ENCODE assay signal across 1 cellular context in genomic region chr3:9397331-9397910, GRCh38.
TF ChIP-seq lines count a peak whose summit lies in the region.

Gene SETD5 (plus strand): TSS chr3:9397615. CDS start chr3:9428939, 31,324 bp downstream.

TF ChIP-seq in K562, 482 proteins besides CTCF, POLR2A, EP300 and RAD21 (continued from another document and continues in another):
- TF ChIP-seq ARID3A (IDR thresholded peaks at IDR 0.05; ENCODE audit: borderline replicate concordance, low read depth, low read length) = no peak
- no peak for TF ChIP-seq ESRRB (CRISPR knock-in tag; IDR thresholded peaks at IDR 0.05; ENCODE audit: borderline replicate concordance)
- TF ChIP-seq, protein P1, sequence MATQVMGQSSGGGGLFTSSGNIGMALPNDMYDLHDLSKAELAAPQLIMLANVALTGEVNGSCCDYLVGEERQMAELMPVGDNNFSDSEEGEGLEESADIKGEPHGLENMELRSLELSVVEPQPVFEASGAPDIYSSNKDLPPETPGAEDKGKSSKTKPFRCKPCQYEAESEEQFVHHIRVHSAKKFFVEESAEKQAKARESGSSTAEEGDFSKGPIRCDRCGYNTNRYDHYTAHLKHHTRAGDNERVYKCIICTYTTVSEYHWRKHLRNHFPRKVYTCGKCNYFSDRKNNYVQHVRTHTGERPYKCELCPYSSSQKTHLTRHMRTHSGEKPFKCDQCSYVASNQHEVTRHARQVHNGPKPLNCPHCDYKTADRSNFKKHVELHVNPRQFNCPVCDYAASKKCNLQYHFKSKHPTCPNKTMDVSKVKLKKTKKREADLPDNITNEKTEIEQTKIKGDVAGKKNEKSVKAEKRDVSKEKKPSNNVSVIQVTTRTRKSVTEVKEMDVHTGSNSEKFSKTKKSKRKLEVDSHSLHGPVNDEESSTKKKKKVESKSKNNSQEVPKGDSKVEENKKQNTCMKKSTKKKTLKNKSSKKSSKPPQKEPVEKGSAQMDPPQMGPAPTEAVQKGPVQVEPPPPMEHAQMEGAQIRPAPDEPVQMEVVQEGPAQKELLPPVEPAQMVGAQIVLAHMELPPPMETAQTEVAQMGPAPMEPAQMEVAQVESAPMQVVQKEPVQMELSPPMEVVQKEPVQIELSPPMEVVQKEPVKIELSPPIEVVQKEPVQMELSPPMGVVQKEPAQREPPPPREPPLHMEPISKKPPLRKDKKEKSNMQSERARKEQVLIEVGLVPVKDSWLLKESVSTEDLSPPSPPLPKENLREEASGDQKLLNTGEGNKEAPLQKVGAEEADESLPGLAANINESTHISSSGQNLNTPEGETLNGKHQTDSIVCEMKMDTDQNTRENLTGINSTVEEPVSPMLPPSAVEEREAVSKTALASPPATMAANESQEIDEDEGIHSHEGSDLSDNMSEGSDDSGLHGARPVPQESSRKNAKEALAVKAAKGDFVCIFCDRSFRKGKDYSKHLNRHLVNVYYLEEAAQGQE (CRISPR knock-in tag; IDR thresholded peaks at IDR 0.05; ENCODE audit: low read depth) = no peak
- TF ChIP-seq HNRNPL (IDR thresholded peaks at IDR 0.05; ENCODE audit: low read depth, low read length) = no peak
- TF ChIP-seq ASH1L (IDR thresholded peaks at IDR 0.05; ENCODE audit: borderline replicate concordance, low read depth, partially characterized antibody) = no peak
- TF ChIP-seq NCOR1 (IDR thresholded peaks at IDR 0.05) = no peak; the same call in none of the 2 replicates
- no peak for TF ChIP-seq ZNF830 (CRISPR knock-in tag; IDR thresholded peaks at IDR 0.05)
- TF ChIP-seq PHF21A (IDR thresholded peaks at IDR 0.05; ENCODE audit: borderline replicate concordance, low read depth) = no peak
- no peak for TF ChIP-seq FOXK2 (conservative IDR thresholded peaks at IDR 0.05 in 1 of 2, IDR thresholded peaks at IDR 0.05 in 1 of 2; ENCODE audit: low read depth in 2 of 2)
- no peak for TF ChIP-seq PTBP1 (IDR thresholded peaks at IDR 0.05; ENCODE audit: low read depth, low read length)
- no peak for TF ChIP-seq HMG20A (CRISPR knock-in tag; conservative IDR thresholded peaks at IDR 0.05)
- no peak for TF ChIP-seq ZBTB26 (CRISPR knock-in tag; IDR thresholded peaks at IDR 0.05)
- no peak for TF ChIP-seq ZNF668 (CRISPR knock-in tag; IDR thresholded peaks at IDR 0.05)
- TF ChIP-seq, protein P2, sequence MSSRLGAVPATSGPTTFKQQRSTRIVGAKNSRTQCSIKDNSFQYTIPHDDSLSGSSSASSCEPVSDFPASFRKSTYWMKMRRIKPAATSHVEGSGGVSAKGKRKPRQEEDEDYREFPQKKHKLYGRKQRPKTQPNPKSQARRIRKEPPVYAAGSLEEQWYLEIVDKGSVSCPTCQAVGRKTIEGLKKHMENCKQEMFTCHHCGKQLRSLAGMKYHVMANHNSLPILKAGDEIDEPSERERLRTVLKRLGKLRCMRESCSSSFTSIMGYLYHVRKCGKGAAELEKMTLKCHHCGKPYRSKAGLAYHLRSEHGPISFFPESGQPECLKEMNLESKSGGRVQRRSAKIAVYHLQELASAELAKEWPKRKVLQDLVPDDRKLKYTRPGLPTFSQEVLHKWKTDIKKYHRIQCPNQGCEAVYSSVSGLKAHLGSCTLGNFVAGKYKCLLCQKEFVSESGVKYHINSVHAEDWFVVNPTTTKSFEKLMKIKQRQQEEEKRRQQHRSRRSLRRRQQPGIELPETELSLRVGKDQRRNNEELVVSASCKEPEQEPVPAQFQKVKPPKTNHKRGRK (tag; IDR thresholded peaks at IDR 0.05) = no peak
- TF ChIP-seq U2AF1 (optimal IDR thresholded peaks at IDR 0.05; ENCODE audit: low read depth, low read length) = no peak
- no peak for TF ChIP-seq TCF15 (CRISPR knock-in tag; IDR thresholded peaks at IDR 0.05)
- peak in 1 of 2 experiments; percentile 79; a peak in 2 of 4 replicates for TF ChIP-seq NONO (IDR thresholded peaks at IDR 0.05; ENCODE audit: low read depth in 2 of 2, low read length in 1 of 2)
- TF ChIP-seq ZBTB8A (IDR thresholded peaks at IDR 0.05; ENCODE audit: partially characterized antibody) = no peak
- no peak for TF ChIP-seq STAT5A (IDR thresholded peaks at IDR 0.05; ENCODE audit: borderline replicate concordance, low read length)
- TF ChIP-seq, protein P3, sequence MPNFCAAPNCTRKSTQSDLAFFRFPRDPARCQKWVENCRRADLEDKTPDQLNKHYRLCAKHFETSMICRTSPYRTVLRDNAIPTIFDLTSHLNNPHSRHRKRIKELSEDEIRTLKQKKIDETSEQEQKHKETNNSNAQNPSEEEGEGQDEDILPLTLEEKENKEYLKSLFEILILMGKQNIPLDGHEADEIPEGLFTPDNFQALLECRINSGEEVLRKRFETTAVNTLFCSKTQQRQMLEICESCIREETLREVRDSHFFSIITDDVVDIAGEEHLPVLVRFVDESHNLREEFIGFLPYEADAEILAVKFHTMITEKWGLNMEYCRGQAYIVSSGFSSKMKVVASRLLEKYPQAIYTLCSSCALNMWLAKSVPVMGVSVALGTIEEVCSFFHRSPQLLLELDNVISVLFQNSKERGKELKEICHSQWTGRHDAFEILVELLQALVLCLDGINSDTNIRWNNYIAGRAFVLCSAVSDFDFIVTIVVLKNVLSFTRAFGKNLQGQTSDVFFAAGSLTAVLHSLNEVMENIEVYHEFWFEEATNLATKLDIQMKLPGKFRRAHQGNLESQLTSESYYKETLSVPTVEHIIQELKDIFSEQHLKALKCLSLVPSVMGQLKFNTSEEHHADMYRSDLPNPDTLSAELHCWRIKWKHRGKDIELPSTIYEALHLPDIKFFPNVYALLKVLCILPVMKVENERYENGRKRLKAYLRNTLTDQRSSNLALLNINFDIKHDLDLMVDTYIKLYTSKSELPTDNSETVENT (CRISPR knock-in tag; IDR thresholded peaks at IDR 0.05) = no peak
- TF ChIP-seq BHLHE40 (IDR thresholded peaks at IDR 0.05; ENCODE audit: low read length) = no peak
- TF ChIP-seq CTBP1 (IDR thresholded peaks at IDR 0.05; ENCODE audit: borderline replicate concordance) = peak; percentile 43; the same call in 1 of the 2 replicates
- peak; percentile 89 for TF ChIP-seq POLR2G (IDR thresholded peaks at IDR 0.05; ENCODE audit: low read depth, low read length)
- no peak for TF ChIP-seq HNRNPUL1 (IDR thresholded peaks at IDR 0.05; ENCODE audit: low read length)
- TF ChIP-seq FUS (optimal IDR thresholded peaks at IDR 0.05; ENCODE audit: low read depth, low read length) = no peak
- TF ChIP-seq ZNF263 (CRISPR knock-in tag; IDR thresholded peaks at IDR 0.05; ENCODE audit: borderline replicate concordance) = no peak
- TF ChIP-seq HMGXB4 (CRISPR knock-in tag; IDR thresholded peaks at IDR 0.05) = no peak
- peak; percentile 49 for TF ChIP-seq ZFP36 (IDR thresholded peaks at IDR 0.05; ENCODE audit: low read depth, low read length, partially characterized antibody)
- TF ChIP-seq SMARCA5 (IDR thresholded peaks at IDR 0.05) = no peak
- TF ChIP-seq NR3C1 (CRISPR knock-in tag; IDR thresholded peaks at IDR 0.05) = no peak
- TF ChIP-seq, protein P4, sequence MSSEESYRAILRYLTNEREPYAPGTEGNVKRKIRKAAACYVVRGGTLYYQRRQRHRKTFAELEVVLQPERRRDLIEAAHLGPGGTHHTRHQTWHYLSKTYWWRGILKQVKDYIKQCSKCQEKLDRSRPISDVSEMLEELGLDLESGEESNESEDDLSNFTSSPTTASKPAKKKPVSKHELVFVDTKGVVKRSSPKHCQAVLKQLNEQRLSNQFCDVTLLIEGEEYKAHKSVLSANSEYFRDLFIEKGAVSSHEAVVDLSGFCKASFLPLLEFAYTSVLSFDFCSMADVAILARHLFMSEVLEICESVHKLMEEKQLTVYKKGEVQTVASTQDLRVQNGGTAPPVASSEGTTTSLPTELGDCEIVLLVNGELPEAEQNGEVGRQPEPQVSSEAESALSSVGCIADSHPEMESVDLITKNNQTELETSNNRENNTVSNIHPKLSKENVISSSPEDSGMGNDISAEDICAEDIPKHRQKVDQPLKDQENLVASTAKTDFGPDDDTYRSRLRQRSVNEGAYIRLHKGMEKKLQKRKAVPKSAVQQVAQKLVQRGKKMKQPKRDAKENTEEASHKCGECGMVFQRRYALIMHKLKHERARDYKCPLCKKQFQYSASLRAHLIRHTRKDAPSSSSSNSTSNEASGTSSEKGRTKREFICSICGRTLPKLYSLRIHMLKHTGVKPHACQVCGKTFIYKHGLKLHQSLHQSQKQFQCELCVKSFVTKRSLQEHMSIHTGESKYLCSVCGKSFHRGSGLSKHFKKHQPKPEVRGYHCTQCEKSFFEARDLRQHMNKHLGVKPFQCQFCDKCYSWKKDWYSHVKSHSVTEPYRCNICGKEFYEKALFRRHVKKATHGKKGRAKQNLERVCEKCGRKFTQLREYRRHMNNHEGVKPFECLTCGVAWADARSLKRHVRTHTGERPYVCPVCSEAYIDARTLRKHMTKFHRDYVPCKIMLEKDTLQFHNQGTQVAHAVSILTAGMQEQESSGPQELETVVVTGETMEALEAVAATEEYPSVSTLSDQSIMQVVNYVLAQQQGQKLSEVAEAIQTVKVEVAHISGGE (CRISPR knock-in tag; IDR thresholded peaks at IDR 0.05) = no peak
- TF ChIP-seq ZNF551 (CRISPR knock-in tag; IDR thresholded peaks at IDR 0.05) = no peak
- no peak for TF ChIP-seq SETDB1 (IDR thresholded peaks at IDR 0.05; ENCODE audit: low read length)
- no peak for TF ChIP-seq TCFL5 (CRISPR knock-in tag; conservative IDR thresholded peaks at IDR 0.05)
- TF ChIP-seq ZNF79 (CRISPR knock-in tag; IDR thresholded peaks at IDR 0.05; ENCODE audit: low read depth) = no peak
- TF ChIP-seq HCFC1 (IDR thresholded peaks at IDR 0.05; ENCODE audit: low read depth, low read length) = no peak; the same call in 1 of the 2 replicates
- no peak for TF ChIP-seq HDGF (IDR thresholded peaks at IDR 0.05)
- TF ChIP-seq POLR2H (tag; IDR thresholded peaks at IDR 0.05; ENCODE audit: low read depth) = peak; percentile 98
- TF ChIP-seq, protein P5, sequence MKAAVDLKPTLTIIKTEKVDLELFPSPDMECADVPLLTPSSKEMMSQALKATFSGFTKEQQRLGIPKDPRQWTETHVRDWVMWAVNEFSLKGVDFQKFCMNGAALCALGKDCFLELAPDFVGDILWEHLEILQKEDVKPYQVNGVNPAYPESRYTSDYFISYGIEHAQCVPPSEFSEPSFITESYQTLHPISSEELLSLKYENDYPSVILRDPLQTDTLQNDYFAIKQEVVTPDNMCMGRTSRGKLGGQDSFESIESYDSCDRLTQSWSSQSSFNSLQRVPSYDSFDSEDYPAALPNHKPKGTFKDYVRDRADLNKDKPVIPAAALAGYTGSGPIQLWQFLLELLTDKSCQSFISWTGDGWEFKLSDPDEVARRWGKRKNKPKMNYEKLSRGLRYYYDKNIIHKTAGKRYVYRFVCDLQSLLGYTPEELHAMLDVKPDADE (conservative IDR thresholded peaks at IDR 0.05; ENCODE audit: control insufficient read depth, low read depth, low read length) = peak; percentile 28
- TF ChIP-seq FOXA3 (CRISPR knock-in tag; conservative IDR thresholded peaks at IDR 0.05 in 1 of 2, IDR thresholded peaks at IDR 0.05 in 1 of 2) = no peak
- TF ChIP-seq SAFB2 (IDR thresholded peaks at IDR 0.05; ENCODE audit: borderline replicate concordance, low read depth, low read length, severe bottlenecking) = no peak
- no peak for TF ChIP-seq ZNF3 (CRISPR knock-in tag; IDR thresholded peaks at IDR 0.05)
- TF ChIP-seq TARDBP (IDR thresholded peaks at IDR 0.05) = peak; percentile 52; the same call in 1 of the 2 replicates
- no peak for TF ChIP-seq HSF4 (CRISPR knock-in tag; IDR thresholded peaks at IDR 0.05; ENCODE audit: borderline replicate concordance)
- TF ChIP-seq FOXO4 (CRISPR knock-in tag; IDR thresholded peaks at IDR 0.05) = no peak
